In genomic region chr12:116591608-116592115, GRCh38 we compare ENCODE assay signal across 1 cellular context.
TF ChIP-seq lines count a peak whose summit lies in the region.

No MANE protein-coding gene starts in this region.

TF ChIP-seq in GM23338, 12 proteins besides CTCF, POLR2A, EP300 and RAD21 (continued from another document):
- TF ChIP-seq ETS1 (IDR thresholded peaks at IDR 0.05) (no peak), CREB1 (CRISPR knock-in tag; IDR thresholded peaks at IDR 0.05; ENCODE audit: low read depth) (no peak), ZNF331 (CRISPR knock-in tag; IDR thresholded peaks at IDR 0.05; ENCODE audit: low read depth) (no peak)
